ENCODE assay signal across 1 cellular context in genomic region chr1:16513412-16514106, GRCh38.
TF ChIP-seq lines count a peak whose summit lies in the region.
"Not testable (repeated sequence)": the region's sequence is repeated elsewhere in the genome, so short reads cannot be mapped to it uniquely, and the experiment has no call there.

No MANE protein-coding gene starts in this region.

TF ChIP-seq in K562, 482 proteins besides CTCF, POLR2A, EP300 and RAD21 (continued from another document and continues in another):
- TF ChIP-seq SOX6 (IDR thresholded peaks at IDR 0.05) (peak; percentile 40; the same call in 1 of the 2 replicates), ZNF232 (CRISPR knock-in tag; IDR thresholded peaks at IDR 0.05) (0 out of 2 replicates have a peak, but pooled peaks have one; percentile 54), ZNF75A (CRISPR knock-in tag; IDR thresholded peaks at IDR 0.05) (peak; percentile 84), ZEB2 (IDR thresholded peaks at IDR 0.05) (peak; percentile 60; the same call in 1 of the 2 replicates), ILF3 (IDR thresholded peaks at IDR 0.05; ENCODE audit: borderline replicate concordance) (peak; percentile 99), MAZ (CRISPR knock-in tag; conservative IDR thresholded peaks at IDR 0.05 in 1 of 2, IDR thresholded peaks at IDR 0.05 in 1 of 2) (peak; percentile 79 to 95), PHF8 (IDR thresholded peaks at IDR 0.05; ENCODE audit: borderline replicate concordance, low read length) (peak; percentile 28; the same call in 1 of the 2 replicates), ATF1 (tag; IDR thresholded peaks at IDR 0.05) (peak; percentile 13; the same call in 1 of the 2 replicates), ZNF717 (CRISPR knock-in tag; IDR thresholded peaks at IDR 0.05) (peak; percentile 96), CHAMP1 (IDR thresholded peaks at IDR 0.05) (0 out of 2 replicates have a peak, but pooled peaks have one; percentile 38), NBN (IDR thresholded peaks at IDR 0.05; ENCODE audit: low read depth) (0 out of 2 replicates have a peak, but pooled peaks have one; percentile 34), PATZ1 (CRISPR knock-in tag; IDR thresholded peaks at IDR 0.05; ENCODE audit: borderline replicate concordance) (peak; percentile 96), BACH1 (tag; IDR thresholded peaks at IDR 0.05) (0 out of 2 replicates have a peak, but pooled peaks have one; percentile 38), PTBP1 (IDR thresholded peaks at IDR 0.05; ENCODE audit: low read depth, low read length) (peak; percentile 72; the same call in 1 of the 2 replicates), RFX1 (IDR thresholded peaks at IDR 0.05) (peak; percentile 40), AFF4 (CRISPR knock-in tag; IDR thresholded peaks at IDR 0.05) (peak; percentile 100), KDM4B (IDR thresholded peaks at IDR 0.05; ENCODE audit: borderline replicate concordance in 2 of 2, low read depth in 1 of 2) (peak in 1 of 2 experiments; percentile 99; a peak in 1 of 4 replicates), ZNF253 (CRISPR knock-in tag; conservative IDR thresholded peaks at IDR 0.05) (peak; percentile 94), ZFP1 (CRISPR knock-in tag; IDR thresholded peaks at IDR 0.05) (peak; percentile 85), HDAC6 (IDR thresholded peaks at IDR 0.05; ENCODE audit: low read depth, low read length) (peak; percentile 89; the same call in 1 of the 2 replicates), NR1H2 (CRISPR knock-in tag; IDR thresholded peaks at IDR 0.05) (peak; percentile 48; the same call in 1 of the 2 replicates), MLX (CRISPR knock-in tag; conservative IDR thresholded peaks at IDR 0.05) (peak in 1 of 2 experiments; percentile 98; a peak in 3 of 4 replicates), ZNF766 (CRISPR knock-in tag; conservative IDR thresholded peaks at IDR 0.05) (peak; percentile 79), ZNF583 (CRISPR knock-in tag; IDR thresholded peaks at IDR 0.05) (peak; percentile 57; the same call in 1 of the 2 replicates), TEAD1 (CRISPR knock-in tag; IDR thresholded peaks at IDR 0.05) (peak; percentile 49 to 95; a peak in 2 of 4 replicates), ZBTB43 (CRISPR knock-in tag; IDR thresholded peaks at IDR 0.05) (peak; percentile 92), MXI1 (IDR thresholded peaks at IDR 0.05; ENCODE audit: low read depth, low read length) (peak; percentile 66), CBX3 (IDR thresholded peaks at IDR 0.05; ENCODE audit: borderline replicate concordance in 1 of 2, low read length in 2 of 2) (peak in 1 of 2 experiments; percentile 65; a peak in 2 of 3 replicates), ESRRB (CRISPR knock-in tag; IDR thresholded peaks at IDR 0.05; ENCODE audit: borderline replicate concordance) (peak; percentile 92), KDM5B (IDR thresholded peaks at IDR 0.05; ENCODE audit: insufficient replicate concordance, low read depth, low read length) (peak; percentile 96), ZNF561 (CRISPR knock-in tag; conservative IDR thresholded peaks at IDR 0.05) (peak; percentile 93)
- TF ChIP-seq ATF1 (CRISPR knock-in tag; IDR thresholded peaks at IDR 0.05) = not testable (repeated sequence)
- TF ChIP-seq, protein P1, sequence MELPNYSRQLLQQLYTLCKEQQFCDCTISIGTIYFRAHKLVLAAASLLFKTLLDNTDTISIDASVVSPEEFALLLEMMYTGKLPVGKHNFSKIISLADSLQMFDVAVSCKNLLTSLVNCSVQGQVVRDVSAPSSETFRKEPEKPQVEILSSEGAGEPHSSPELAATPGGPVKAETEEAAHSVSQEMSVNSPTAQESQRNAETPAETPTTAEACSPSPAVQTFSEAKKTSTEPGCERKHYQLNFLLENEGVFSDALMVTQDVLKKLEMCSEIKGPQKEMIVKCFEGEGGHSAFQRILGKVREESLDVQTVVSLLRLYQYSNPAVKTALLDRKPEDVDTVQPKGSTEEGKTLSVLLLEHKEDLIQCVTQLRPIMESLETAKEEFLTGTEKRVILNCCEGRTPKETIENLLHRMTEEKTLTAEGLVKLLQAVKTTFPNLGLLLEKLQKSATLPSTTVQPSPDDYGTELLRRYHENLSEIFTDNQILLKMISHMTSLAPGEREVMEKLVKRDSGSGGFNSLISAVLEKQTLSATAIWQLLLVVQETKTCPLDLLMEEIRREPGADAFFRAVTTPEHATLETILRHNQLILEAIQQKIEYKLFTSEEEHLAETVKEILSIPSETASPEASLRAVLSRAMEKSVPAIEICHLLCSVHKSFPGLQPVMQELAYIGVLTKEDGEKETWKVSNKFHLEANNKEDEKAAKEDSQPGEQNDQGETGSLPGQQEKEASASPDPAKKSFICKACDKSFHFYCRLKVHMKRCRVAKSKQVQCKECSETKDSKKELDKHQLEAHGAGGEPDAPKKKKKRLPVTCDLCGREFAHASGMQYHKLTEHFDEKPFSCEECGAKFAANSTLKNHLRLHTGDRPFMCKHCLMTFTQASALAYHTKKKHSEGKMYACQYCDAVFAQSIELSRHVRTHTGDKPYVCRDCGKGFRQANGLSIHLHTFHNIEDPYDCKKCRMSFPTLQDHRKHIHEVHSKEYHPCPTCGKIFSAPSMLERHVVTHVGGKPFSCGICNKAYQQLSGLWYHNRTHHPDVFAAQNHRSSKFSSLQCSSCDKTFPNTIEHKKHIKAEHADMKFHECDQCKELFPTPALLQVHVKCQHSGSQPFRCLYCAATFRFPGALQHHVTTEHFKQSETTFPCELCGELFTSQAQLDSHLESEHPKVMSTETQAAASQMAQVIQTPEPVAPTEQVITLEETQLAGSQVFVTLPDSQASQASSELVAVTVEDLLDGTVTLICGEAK (IDR thresholded peaks at IDR 0.05) = not testable (repeated sequence)
- TF ChIP-seq, protein P1 (CRISPR knock-in tag; IDR thresholded peaks at IDR 0.05) = 0 out of 2 replicates have a peak, but pooled peaks have one; percentile 38
- TF ChIP-seq, protein P2, sequence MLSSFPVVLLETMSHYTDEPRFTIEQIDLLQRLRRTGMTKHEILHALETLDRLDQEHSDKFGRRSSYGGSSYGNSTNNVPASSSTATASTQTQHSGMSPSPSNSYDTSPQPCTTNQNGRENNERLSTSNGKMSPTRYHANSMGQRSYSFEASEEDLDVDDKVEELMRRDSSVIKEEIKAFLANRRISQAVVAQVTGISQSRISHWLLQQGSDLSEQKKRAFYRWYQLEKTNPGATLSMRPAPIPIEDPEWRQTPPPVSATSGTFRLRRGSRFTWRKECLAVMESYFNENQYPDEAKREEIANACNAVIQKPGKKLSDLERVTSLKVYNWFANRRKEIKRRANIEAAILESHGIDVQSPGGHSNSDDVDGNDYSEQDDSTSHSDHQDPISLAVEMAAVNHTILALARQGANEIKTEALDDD (IDR thresholded peaks at IDR 0.05) = peak; percentile 53; the same call in 1 of the 2 replicates
